ENCODE assay signal across 8 cellular contexts in the genomic region with DNA sequence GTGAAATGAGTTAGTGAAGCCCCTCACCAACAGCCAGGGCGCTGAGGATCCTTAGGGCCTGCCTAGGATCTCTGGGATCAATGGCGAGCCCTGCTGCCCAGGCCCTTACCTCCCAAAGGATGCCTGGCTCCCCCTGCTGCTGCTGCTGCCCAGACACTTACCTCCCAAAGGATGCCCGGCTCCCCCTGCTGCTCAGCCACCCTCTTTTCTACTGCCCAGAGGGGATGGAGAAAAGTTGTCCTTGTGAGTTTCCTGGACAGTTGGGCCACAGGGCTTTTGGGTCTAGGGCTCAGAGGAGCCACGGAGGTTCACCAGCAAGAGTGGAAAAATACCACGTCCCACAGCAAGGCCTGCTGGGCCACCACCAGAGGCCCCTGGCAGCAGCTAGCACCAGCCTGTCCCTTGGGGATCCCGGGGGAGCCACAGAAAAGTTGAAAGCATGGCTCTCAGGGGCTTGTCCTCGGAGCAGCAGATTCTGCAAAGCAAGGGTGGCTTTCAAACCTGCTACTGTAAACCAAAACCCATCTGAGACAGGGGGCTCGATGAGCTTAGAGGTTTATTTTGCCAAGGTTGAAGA. TPM values are rescaled to one million over a fixed set of nuclear protein-coding genes. Genes with fewer than 3 reads are reported as not detected.
DNase-seq lines count a peak whose midpoint lies in the region; ATAC-seq and TF ChIP-seq lines count a peak whose summit lies in the region.

No MANE protein-coding gene starts in this region.

- ATAC-seq in activated CD8-positive, alpha-beta T cell treated with anti-CD3 and anti-CD28 coated beads, Interleukin-2, amount 10 ng/mL, durations not matched to agents 7 days and 5 days: peak; percentile 77
- ATAC-seq in HG02938 (IDR thresholded peaks at IDR 0.05; ENCODE audit: unreplicated experiment): no peak
- no peak for ATAC-seq in activated CD4-positive, CD25-positive, alpha-beta regulatory T cell treated with anti-CD3 and anti-CD28 coated beads, Interleukin-2, amount 50 U/mL, for 24 hours

- no peaks in the 10 kb centered on the region for H3K27me3 Mint-ChIP-seq in activated CD8-positive, alpha-beta T cell treated with anti-CD3 and anti-CD28 coated beads, Interleukin-2, amount 10 ng/mL, durations not matched to agents 7 days and 5 days (ENCODE audit: low read depth)

- peak; percentile 52 for TF ChIP-seq CTCF in GM12864 (IDR thresholded peaks at IDR 0.05; ENCODE audit: low read depth, low read length, missing control alignments)
- TF ChIP-seq CTCF in NB4 (IDR thresholded peaks at IDR 0.05; ENCODE audit: low read depth, low read length): peak; percentile 59
- TF ChIP-seq CTCF in fibroblast of mammary gland (conservative IDR thresholded peaks at IDR 0.05; ENCODE audit: control insufficient read depth, insufficient read depth, low read depth, low read length): peak; percentile 75

- POLR2A ChIA-PET in activated CD8-positive, alpha-beta T cell treated with anti-CD3 and anti-CD28 coated beads, Interleukin-2, amount 10 ng/mL, durations not matched to agents 7 days and 5 days (lab: Charles Lee): interaction anchor here (2.1 kb wide), 1 partner anchor 60 kb away, joined by 6 read pairs; a partner anchor contains a TSS

- H3K36me3 Mint-ChIP-seq in activated CD8-positive, alpha-beta T cell treated with anti-CD3 and anti-CD28 coated beads, Interleukin-2, amount 10 ng/mL, durations not matched to agents 7 days and 5 days (ENCODE audit: low read depth): peaks cover 32% of the 10 kb centered on the region

- no peak overlapping the region for H3K4me3 ChIP-seq in GM12864 (ENCODE audit: low read depth, low read length)
- H3K4me3 ChIP-seq in NB4 (ENCODE audit: low read depth, low read length): no peak overlapping the region
- H3K4me3 ChIP-seq in fibroblast of mammary gland (ENCODE audit: control insufficient read depth, low read depth, low read length): no peak overlapping the region

- H3K4me1 Mint-ChIP-seq in activated CD8-positive, alpha-beta T cell treated with anti-CD3 and anti-CD28 coated beads, Interleukin-2, amount 10 ng/mL, durations not matched to agents 7 days and 5 days (ENCODE audit: low read depth): peaks cover 12% of the 10 kb centered on the region

- in situ Hi-C loops in ACHN (cut with HindIII; ENCODE audit: low pct_ligation_motif_present, low pct_unique_long_range_greater_than_20kb, low sequenced_read_pairs): no loop called here

- TF ChIP-seq POLR2A in NB4 (IDR thresholded peaks at IDR 0.05; ENCODE audit: extremely low read depth, insufficient read length): no peak

- no peak overlapping the region for H3K4me3 Mint-ChIP-seq in activated CD8-positive, alpha-beta T cell treated with anti-CD3 and anti-CD28 coated beads, Interleukin-2, amount 10 ng/mL, durations not matched to agents 7 days and 5 days

- CTCF ChIA-PET in activated CD8-positive, alpha-beta T cell treated with anti-CD3 and anti-CD28 coated beads, Interleukin-2, amount 10 ng/mL, durations not matched to agents 7 days and 5 days (lab: Charles Lee): interaction anchor here (0.7 to 3.6 kb wide), 14 partner anchors 16 to 566 kb away, joined by 3 to 22 read pairs (median 4); a partner anchor contains a TSS

- peak; percentile 69 for DNase-seq in ACHN
- no peak for DNase-seq in GM12864 (ENCODE audit: low read depth)
- DNase-seq in NB4 (ENCODE audit: low read depth): peak; percentile 58
- DNase-seq in activated CD8-positive, alpha-beta T cell treated with anti-CD3 and anti-CD28 coated beads, Interleukin-2, amount 10 ng/mL, durations not matched to agents 7 days and 5 days: peak; percentile 59
- peak; percentile 69 for DNase-seq in fibroblast of mammary gland (ENCODE audit: low read depth)
- DNase-seq in nucleus accumbens (lab: John Stamatoyannopoulos, UW): peak in 34 of 56 donors; percentile 5 to 75 (median 29)

- H3K27ac Mint-ChIP-seq in activated CD8-positive, alpha-beta T cell treated with anti-CD3 and anti-CD28 coated beads, Interleukin-2, amount 10 ng/mL, durations not matched to agents 7 days and 5 days: peak overlapping the region; percentile 65

- no peaks in the 10 kb centered on the region for H3K9me3 Mint-ChIP-seq in activated CD8-positive, alpha-beta T cell treated with anti-CD3 and anti-CD28 coated beads, Interleukin-2, amount 10 ng/mL, durations not matched to agents 7 days and 5 days (ENCODE audit: insufficient read depth)

RNA-seq across cellular contexts. Expression of a gene that starts 59.4 kb away (rescaled TPM):
- total RNA-seq in activated CD8-positive, alpha-beta T cell treated with anti-CD3 and anti-CD28 coated beads, Interleukin-2, amount 10 ng/mL, durations not matched to agents 7 days and 5 days: 10 to 100 TPM; 36.8 to 37.9 TPM
